1 cellular context compared by ENCODE assay signal in genomic region chrX:9859711-9860555, GRCh38.
TF ChIP-seq lines count a peak whose summit lies in the region.

No MANE protein-coding gene starts in this region.

TF ChIP-seq in IMR-90, 13 proteins besides CTCF, POLR2A, EP300 and RAD21:
- TF ChIP-seq CHD1 (IDR thresholded peaks at IDR 0.05; ENCODE audit: low read depth, low read length) (no peak), FOS (IDR thresholded peaks at IDR 0.05; ENCODE audit: low read depth, low read length) (peak; percentile 59; the same call in 1 of the 2 replicates)
